Comparison of ENCODE assay signal across 19 cellular contexts in the genomic region with DNA sequence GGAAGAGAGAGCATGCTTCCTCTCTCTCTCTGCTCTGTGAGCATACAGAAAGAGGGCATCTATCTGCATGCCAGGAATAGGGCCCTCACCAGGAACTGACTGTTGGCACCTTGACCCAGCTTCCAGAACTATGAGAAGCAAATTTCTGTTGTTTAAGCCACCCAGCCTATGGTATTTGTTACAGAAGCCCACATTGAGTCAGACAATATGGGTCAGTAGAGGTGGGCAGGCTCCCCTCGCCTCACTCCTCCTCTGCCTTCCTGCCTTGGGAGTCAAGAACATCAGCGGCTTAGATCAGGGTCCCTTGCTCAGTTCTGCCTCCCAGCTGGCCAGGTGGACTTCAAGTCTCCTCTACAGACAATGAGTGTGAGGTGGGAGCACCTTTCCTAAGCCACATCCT.
"Had no signal": no experiment of that assay in that cellular context is flagged by ENCODE, and none has a peak within 500 bp of the region (broad histone marks: within the 10 kb centered on the region; RNA-seq: fewer than 3 reads in every experiment).

No MANE protein-coding gene starts in this region.

- H3K4me3 Mint-ChIP-seq: activated CD8-positive, alpha-beta memory T cell treated with anti-CD3 and anti-CD28 coated beads, Interleukin-2, amount 10 ng/mL, durations not matched to agents 7 days and 5 days; activated naive CD4-positive, alpha-beta T cell treated with anti-CD3 and anti-CD28 coated beads, Interleukin-2, amount 10 ng/mL, durations not matched to agents 7 days and 5 days; memory B cell; nephron; stimulated activated naive CD8-positive, alpha-beta T cell treated with anti-CD3 and anti-CD28 coated beads, Interleukin-15, amount 100 ng/mL, for 72 hours had no signal

- H3K27me3 ChIP-seq: ascending aorta, cardiac muscle cell, testis, vagina had no signal

- H3K27ac Mint-ChIP-seq: activated CD8-positive, alpha-beta memory T cell treated with anti-CD3 and anti-CD28 coated beads, Interleukin-2, amount 10 ng/mL, durations not matched to agents 7 days and 5 days; activated naive CD4-positive, alpha-beta T cell treated with anti-CD3 and anti-CD28 coated beads, Interleukin-2, amount 10 ng/mL, durations not matched to agents 7 days and 5 days; activated T-helper 2 cell treated with anti-CD3 and anti-CD28 coated beads, Interferon-gamma antibody, Interleukin-2, Interleukin-4, amounts not matched to agents 10 μg/mL and 5 μg/mL and 100 μg/mL, durations not matched to agents 14 hours and 24 hours and 36 hours; memory B cell; stimulated activated naive CD8-positive, alpha-beta T cell treated with anti-CD3 and anti-CD28 coated beads, Interleukin-15, amount 100 ng/mL, for 72 hours had no signal

- H3K4me3 ChIP-seq: ascending aorta, cardiac muscle cell, prostate gland, testis, vagina had no signal

- ATAC-seq: activated CD4-positive, CD25-positive, alpha-beta regulatory T cell treated with anti-CD3 and anti-CD28 coated beads, Interleukin-2, amount 50 U/mL, for 24 hours; activated CD8-positive, alpha-beta memory T cell treated with anti-CD3 and anti-CD28 coated beads, Interleukin-2, amount 10 ng/mL, durations not matched to agents 7 days and 5 days; left ventricle myocardium superior; right cardiac atrium; stimulated activated naive CD8-positive, alpha-beta T cell treated with anti-CD3 and anti-CD28 coated beads, Interleukin-15, amount 100 ng/mL, for 72 hours had no signal

- H3K27ac ChIP-seq: ascending aorta, cardiac muscle cell, prostate gland, testis, vagina had no signal

- DNase-seq: activated CD4-positive, alpha-beta T cell treated with anti-CD3 and anti-CD28 coated beads, Interleukin-2, amount 50 U/mL, for 48 hours; activated CD8-positive, alpha-beta memory T cell treated with anti-CD3 and anti-CD28 coated beads, Interleukin-2, amount 10 ng/mL, durations not matched to agents 7 days and 5 days; activated naive CD4-positive, alpha-beta T cell treated with anti-CD3 and anti-CD28 coated beads, Interleukin-2, amount 10 ng/mL, durations not matched to agents 7 days and 5 days; activated T-cell treated with anti-CD3 and anti-CD28 coated beads, Interleukin-2, amount 50 U/mL, for 1 hour; kidney glomerular epithelial cell; left ventricle myocardium superior; occipital lobe; right cardiac atrium; stimulated activated naive CD8-positive, alpha-beta T cell treated with anti-CD3 and anti-CD28 coated beads, Interleukin-15, amount 100 ng/mL, for 72 hours; T-helper 1 cell had no signal

- H3K4me1 ChIP-seq: ascending aorta, prostate gland had no signal

- H3K9me3 ChIP-seq: prostate gland, testis, vagina had no signal

- H3K4me1 Mint-ChIP-seq: activated CD8-positive, alpha-beta memory T cell treated with anti-CD3 and anti-CD28 coated beads, Interleukin-2, amount 10 ng/mL, durations not matched to agents 7 days and 5 days; activated naive CD4-positive, alpha-beta T cell treated with anti-CD3 and anti-CD28 coated beads, Interleukin-2, amount 10 ng/mL, durations not matched to agents 7 days and 5 days; memory B cell had no signal

- H3K36me3 ChIP-seq: ascending aorta, cardiac muscle cell, prostate gland, vagina had no signal

- H3K9me3 Mint-ChIP-seq: activated naive CD4-positive, alpha-beta T cell treated with anti-CD3 and anti-CD28 coated beads, Interleukin-2, amount 10 ng/mL, durations not matched to agents 7 days and 5 days; activated T-helper 2 cell treated with anti-CD3 and anti-CD28 coated beads, Interferon-gamma antibody, Interleukin-2, Interleukin-4, amounts not matched to agents 10 μg/mL and 5 μg/mL and 100 μg/mL, durations not matched to agents 14 hours and 24 hours and 36 hours had no signal

- H3K36me3 Mint-ChIP-seq: activated CD8-positive, alpha-beta memory T cell treated with anti-CD3 and anti-CD28 coated beads, Interleukin-2, amount 10 ng/mL, durations not matched to agents 7 days and 5 days; activated naive CD4-positive, alpha-beta T cell treated with anti-CD3 and anti-CD28 coated beads, Interleukin-2, amount 10 ng/mL, durations not matched to agents 7 days and 5 days; memory B cell had no signal
